Comparison of ENCODE assay signal across 8 cellular contexts in genomic region chr5:108260105-108260857, GRCh38.
A peak's percentile ranks its signal among the peaks of the same experiment; 100 is the strongest.
DNase-seq lines count a peak whose midpoint lies in the region; ATAC-seq and TF ChIP-seq lines count a peak whose summit lies in the region.

No MANE protein-coding gene starts in this region.

- 35 to 36% methylated on average over 8 of the region's 8 CpGs for whole genome bisulfite sequencing in lung, 2 donors

- peaks cover 4% of the 10 kb centered on the region for H3K4me1 Mint-ChIP-seq in activated CD4-positive, alpha-beta T cell treated with anti-CD3 and anti-CD28 coated beads, Interleukin-2, amount 10 ng/mL, durations not matched to agents 7 days and 5 days

- H3K4me3 Mint-ChIP-seq in activated CD4-positive, alpha-beta T cell treated with anti-CD3 and anti-CD28 coated beads, Interleukin-2, amount 10 ng/mL, durations not matched to agents 7 days and 5 days = peak overlapping the region; percentile 33

- H3K27ac Mint-ChIP-seq in activated CD4-positive, alpha-beta T cell treated with anti-CD3 and anti-CD28 coated beads, Interleukin-2, amount 10 ng/mL, durations not matched to agents 7 days and 5 days = no peak overlapping the region

- H3K27ac ChIP-seq in lung (ENCODE audit: low read depth in 1 of 2, low read length in 1 of 2) = no peak overlapping the region

- H3K36me3 ChIP-seq in lung (ENCODE audit: control insufficient read depth in 2 of 2, insufficient read depth in 2 of 2, low read length in 2 of 2) = no peaks in the 10 kb centered on the region

- no peaks in the 10 kb centered on the region for H3K27me3 ChIP-seq in lung (ENCODE audit: control insufficient read depth, insufficient read depth)

- no peaks in the 10 kb centered on the region for H3K36me3 Mint-ChIP-seq in activated CD4-positive, alpha-beta T cell treated with anti-CD3 and anti-CD28 coated beads, Interleukin-2, amount 10 ng/mL, durations not matched to agents 7 days and 5 days (ENCODE audit: low read depth)

- peak; percentile 85 for TF ChIP-seq CTCF in lung (IDR thresholded peaks at IDR 0.05; ENCODE audit: control extremely low read depth, extremely low read depth)

- no peaks in the 10 kb centered on the region for H3K4me1 ChIP-seq in lung (ENCODE audit: control insufficient read depth in 2 of 2, insufficient read depth in 2 of 2, low read length in 2 of 2)

- no peaks in the 10 kb centered on the region for H3K9me3 Mint-ChIP-seq in activated CD4-positive, alpha-beta T cell treated with anti-CD3 and anti-CD28 coated beads, Interleukin-2, amount 10 ng/mL, durations not matched to agents 7 days and 5 days

- POLR2A ChIA-PET in activated CD4-positive, alpha-beta T cell treated with anti-CD3 and anti-CD28 coated beads, Interleukin-2, amount 10 ng/mL, durations not matched to agents 7 days and 5 days (lab: Charles Lee) = no interaction called here

- H3K9me3 ChIP-seq in lung (ENCODE audit: control insufficient read depth in 2 of 2, insufficient read depth in 1 of 2, low read length in 1 of 2) = no peaks in the 10 kb centered on the region

- DNase-seq in Ammon's horn (ENCODE audit: low spot score) = peak; percentile 92
- DNase-seq in NCI-H524 (lab: John Stamatoyannopoulos, UW) = peak; percentile 23 to 63
- peak; percentile 70 for DNase-seq in activated CD4-positive, alpha-beta T cell treated with anti-CD3 and anti-CD28 coated beads, Interleukin-2, amount 10 ng/mL, durations not matched to agents 7 days and 5 days
- peak; percentile 95 for DNase-seq in dermis blood vessel endothelial cell
- DNase-seq in lung (ENCODE audit: low spot score) = peak; percentile 73
- peak; percentile 15 for DNase-seq in stimulated activated CD8-positive, alpha-beta memory T cell treated with anti-CD3 and anti-CD28 coated beads, Interleukin-12 subunit alpha, Interleukin-12 subunit beta, amount 100 ng/mL, for 4 hours (ENCODE audit: low read depth)

- H3K4me3 ChIP-seq in lung = no peak overlapping the region

- ATAC-seq in GM18907 (IDR thresholded peaks at IDR 0.05; ENCODE audit: unreplicated experiment) (peak; percentile 95), HG03135 (IDR thresholded peaks at IDR 0.05; ENCODE audit: unreplicated experiment) (peak; percentile 95), lung (ENCODE audit: insufficient read depth, low FRiP score) (peak; percentile 94)

- CTCF ChIA-PET in activated CD4-positive, alpha-beta T cell treated with anti-CD3 and anti-CD28 coated beads, Interleukin-2, amount 10 ng/mL, durations not matched to agents 7 days and 5 days (lab: Charles Lee) = interaction anchor here (0.6 to 1.3 kb wide), 2 partner anchors 18 to 81 kb away, joined by 3 read pairs; no protein-coding TSS in a partner anchor

- H3K27me3 Mint-ChIP-seq in activated CD4-positive, alpha-beta T cell treated with anti-CD3 and anti-CD28 coated beads, Interleukin-2, amount 10 ng/mL, durations not matched to agents 7 days and 5 days = no peaks in the 10 kb centered on the region

Comparison
In these comparisons a context has a peak if more than half of its experiments do, and no peak if none do; other contexts are left out.
1. DNase-seq: peak in every context shown above with its lines; median percentile 95 in dermis blood vessel endothelial cell; 92 in Ammon's horn; 73 in lung; 70 in activated CD4-positive, alpha-beta T cell treated with anti-CD3 and anti-CD28 coated beads, Interleukin-2, amount 10 ng/mL, durations not matched to agents 7 days and 5 days; 43 in NCI-H524; 15 in stimulated activated CD8-positive, alpha-beta memory T cell treated with anti-CD3 and anti-CD28 coated beads, Interleukin-12 subunit alpha, Interleukin-12 subunit beta, amount 100 ng/mL, for 4 hours.